Comparison of ENCODE assay signal across 8 cellular contexts in genomic region chr7:30471205-30471604, GRCh38. TPM values are rescaled to one million over a fixed set of nuclear protein-coding genes. Genes with fewer than 3 reads are reported as not detected.
DNase-seq lines count a peak whose midpoint lies in the region; ATAC-seq, FAIRE-seq and TF ChIP-seq lines count a peak whose summit lies in the region.

No MANE protein-coding gene starts in this region.

- FAIRE-seq in D721Med (lab: Jason Lieb, UNC): no peak

- H3K4me1 ChIP-seq in urinary bladder (ENCODE audit: insufficient read depth): no peaks in the 10 kb centered on the region

- peaks cover 1% of the 10 kb centered on the region for H3K36me3 ChIP-seq in urinary bladder (ENCODE audit: insufficient read depth)

- H3K36me3 Mint-ChIP-seq in activated naive CD4-positive, alpha-beta T cell treated with anti-CD3 and anti-CD28 coated beads, Interleukin-2, amount 50 U/mL, for 72 hours: peaks cover 4 to 33% of the 10 kb centered on the region in 2 donors
- peaks cover 3% of the 10 kb centered on the region for H3K36me3 Mint-ChIP-seq in activated naive CD4-positive, alpha-beta T cell treated with anti-CD3 and anti-CD28 coated beads for 36 hours (ENCODE audit: low read depth)
- peaks cover 6% of the 10 kb centered on the region for H3K36me3 Mint-ChIP-seq in effector memory CD8-positive, alpha-beta T cell (ENCODE audit: insufficient read depth)
- no peaks in the 10 kb centered on the region for H3K36me3 Mint-ChIP-seq in nephron (ENCODE audit: low read depth)
- peaks cover 49% of the 10 kb centered on the region for H3K36me3 Mint-ChIP-seq in activated CD8-positive, alpha-beta memory T cell treated with anti-CD3 and anti-CD28 coated beads, Interleukin-2, amount 10 ng/mL, durations not matched to agents 7 days and 5 days

- WGBS in urinary bladder: 28% methylated on average over 2 of the region's 2 CpGs

- CTCF ChIA-PET in activated naive CD4-positive, alpha-beta T cell treated with anti-CD3 and anti-CD28 coated beads for 36 hours (lab: Charles Lee): no interaction called here
- CTCF ChIA-PET in activated CD8-positive, alpha-beta memory T cell treated with anti-CD3 and anti-CD28 coated beads, Interleukin-2, amount 10 ng/mL, durations not matched to agents 7 days and 5 days (lab: Charles Lee): no interaction called here

- H3K27ac Mint-ChIP-seq in activated naive CD4-positive, alpha-beta T cell treated with anti-CD3 and anti-CD28 coated beads, Interleukin-2, amount 50 U/mL, for 72 hours: peak overlapping the region; percentile 65 to 90
- H3K27ac Mint-ChIP-seq in activated naive CD4-positive, alpha-beta T cell treated with anti-CD3 and anti-CD28 coated beads for 36 hours: no peak overlapping the region
- peak overlapping the region in 1 of 2 donors; percentile 56 for H3K27ac Mint-ChIP-seq in effector memory CD8-positive, alpha-beta T cell
- peak overlapping the region; percentile 46 to 91 (median 82) for H3K27ac Mint-ChIP-seq in nephron
- no peak overlapping the region for H3K27ac Mint-ChIP-seq in activated CD8-positive, alpha-beta memory T cell treated with anti-CD3 and anti-CD28 coated beads, Interleukin-2, amount 10 ng/mL, durations not matched to agents 7 days and 5 days

- peak overlapping the region; percentile 24 for H3K27ac ChIP-seq in urinary bladder (ENCODE audit: low read depth)

- intact Hi-C loops in activated naive CD4-positive, alpha-beta T cell treated with anti-CD3 and anti-CD28 coated beads for 36 hours (cut with micrococcal nuclease): loop anchor here (10.0 kb wide), 1 partner anchor 306 kb away; no protein-coding TSS in a partner anchor

- no peak for TF ChIP-seq CTCF in nephron (IDR thresholded peaks at IDR 0.05; ENCODE audit: unreplicated experiment in 3 of 3)
- TF ChIP-seq CTCF in D721Med (IDR thresholded peaks at IDR 0.05; ENCODE audit: insufficient read depth, missing control alignments): no peak

- H3K4me3 Mint-ChIP-seq in activated naive CD4-positive, alpha-beta T cell treated with anti-CD3 and anti-CD28 coated beads for 36 hours: no peak overlapping the region
- H3K4me3 Mint-ChIP-seq in effector memory CD8-positive, alpha-beta T cell: peak overlapping the region in 1 of 2 donors; percentile 67
- peak overlapping the region in 1 of 3 experiments; percentile 21 for H3K4me3 Mint-ChIP-seq in nephron
- H3K4me3 Mint-ChIP-seq in activated CD8-positive, alpha-beta memory T cell treated with anti-CD3 and anti-CD28 coated beads, Interleukin-2, amount 10 ng/mL, durations not matched to agents 7 days and 5 days: no peak overlapping the region

- no peak for DNase-seq in activated naive CD4-positive, alpha-beta T cell treated with anti-CD3 and anti-CD28 coated beads, Interleukin-2, amount 50 U/mL, for 72 hours (ENCODE audit: low spot score in 2 of 2)
- DNase-seq in activated naive CD4-positive, alpha-beta T cell treated with anti-CD3 and anti-CD28 coated beads for 36 hours: no peak
- DNase-seq in effector memory CD8-positive, alpha-beta T cell: peak in 1 of 3 experiments; percentile 8
- no peak for DNase-seq in D721Med (ENCODE audit: insufficient read length, low spot score)
- DNase-seq in HuH-7.5 (ENCODE audit: low spot score): no peak
- no peak for DNase-seq in activated CD8-positive, alpha-beta memory T cell treated with anti-CD3 and anti-CD28 coated beads, Interleukin-2, amount 10 ng/mL, durations not matched to agents 7 days and 5 days

- peaks cover 62% of the 10 kb centered on the region for H3K4me1 Mint-ChIP-seq in activated naive CD4-positive, alpha-beta T cell treated with anti-CD3 and anti-CD28 coated beads for 36 hours (ENCODE audit: low read depth)
- H3K4me1 Mint-ChIP-seq in effector memory CD8-positive, alpha-beta T cell (ENCODE audit: low read depth in 2 of 2): peaks cover 64 to 66% of the 10 kb centered on the region in 2 donors
- H3K4me1 Mint-ChIP-seq in nephron: peaks cover 88% of the 10 kb centered on the region
- peaks cover 71% of the 10 kb centered on the region for H3K4me1 Mint-ChIP-seq in activated CD8-positive, alpha-beta memory T cell treated with anti-CD3 and anti-CD28 coated beads, Interleukin-2, amount 10 ng/mL, durations not matched to agents 7 days and 5 days

- peaks cover 0 to 4% of the 10 kb centered on the region in 2 donors for H3K9me3 Mint-ChIP-seq in activated naive CD4-positive, alpha-beta T cell treated with anti-CD3 and anti-CD28 coated beads, Interleukin-2, amount 50 U/mL, for 72 hours
- no peaks in the 10 kb centered on the region for H3K9me3 Mint-ChIP-seq in activated naive CD4-positive, alpha-beta T cell treated with anti-CD3 and anti-CD28 coated beads for 36 hours
- H3K9me3 Mint-ChIP-seq in effector memory CD8-positive, alpha-beta T cell: no peaks in the 10 kb centered on the region
- no peaks in the 10 kb centered on the region for H3K9me3 Mint-ChIP-seq in nephron
- no peaks in the 10 kb centered on the region for H3K9me3 Mint-ChIP-seq in activated CD8-positive, alpha-beta memory T cell treated with anti-CD3 and anti-CD28 coated beads, Interleukin-2, amount 10 ng/mL, durations not matched to agents 7 days and 5 days (ENCODE audit: low read depth)

- ATAC-seq in activated naive CD4-positive, alpha-beta T cell treated with anti-CD3 and anti-CD28 coated beads, Interleukin-2, amount 50 U/mL, for 72 hours: no peak
- peak; percentile 87 for ATAC-seq in effector memory CD8-positive, alpha-beta T cell (replicated peaks)
- ATAC-seq in activated CD8-positive, alpha-beta memory T cell treated with anti-CD3 and anti-CD28 coated beads, Interleukin-2, amount 10 ng/mL, durations not matched to agents 7 days and 5 days: no peak

- no peaks in the 10 kb centered on the region for H3K27me3 Mint-ChIP-seq in activated naive CD4-positive, alpha-beta T cell treated with anti-CD3 and anti-CD28 coated beads for 36 hours (ENCODE audit: low read depth)
- no peaks in the 10 kb centered on the region for H3K27me3 Mint-ChIP-seq in effector memory CD8-positive, alpha-beta T cell
- H3K27me3 Mint-ChIP-seq in nephron (ENCODE audit: low read depth): no peaks in the 10 kb centered on the region
- H3K27me3 Mint-ChIP-seq in activated CD8-positive, alpha-beta memory T cell treated with anti-CD3 and anti-CD28 coated beads, Interleukin-2, amount 10 ng/mL, durations not matched to agents 7 days and 5 days: no peaks in the 10 kb centered on the region

- H3K4me3 ChIP-seq in urinary bladder (ENCODE audit: low read depth, low read length): no peak overlapping the region

RNA-seq across cellular contexts. Expression of gene NOD1, which starts 7.4 kb away (rescaled TPM):
- total RNA-seq in activated naive CD4-positive, alpha-beta T cell treated with anti-CD3 and anti-CD28 coated beads, Interleukin-2, amount 50 U/mL, for 72 hours: 10 to 100 TPM in 1 of 2 donors, 1 to 10 TPM in 1; 8.2 to 17.2 TPM
- total RNA-seq in activated naive CD4-positive, alpha-beta T cell treated with anti-CD3 and anti-CD28 coated beads for 36 hours: 1 to 10 TPM; 9.2 to 9.8 TPM
- 14.9 TPM for total RNA-seq in urinary bladder
- 9.8 TPM for polyA plus RNA-seq in urinary bladder
- total RNA-seq in activated CD8-positive, alpha-beta memory T cell treated with anti-CD3 and anti-CD28 coated beads, Interleukin-2, amount 10 ng/mL, durations not matched to agents 7 days and 5 days: 10 to 100 TPM; 20.8 to 36.9 TPM

RNA-seq across cellular contexts. Expression of gene GGCT, which starts 33.4 kb away (rescaled TPM):
- 10 to 100 TPM; 69.3 to 72.9 TPM for total RNA-seq in activated naive CD4-positive, alpha-beta T cell treated with anti-CD3 and anti-CD28 coated beads, Interleukin-2, amount 50 U/mL, for 72 hours
- total RNA-seq in activated naive CD4-positive, alpha-beta T cell treated with anti-CD3 and anti-CD28 coated beads for 36 hours: 10 to 100 TPM; 83.0 to 83.8 TPM
- 33.6 TPM for total RNA-seq in urinary bladder
- 36.1 TPM for polyA plus RNA-seq in urinary bladder
- total RNA-seq in activated CD8-positive, alpha-beta memory T cell treated with anti-CD3 and anti-CD28 coated beads, Interleukin-2, amount 10 ng/mL, durations not matched to agents 7 days and 5 days: 10 to 100 TPM; 46.1 to 58.8 TPM

Comparison
In these comparisons a context has a peak if more than half of its experiments do, and no peak if none do; other contexts are left out.
1. H3K27ac Mint-ChIP-seq: peak in activated naive CD4-positive, alpha-beta T cell treated with anti-CD3 and anti-CD28 coated beads, Interleukin-2, amount 50 U/mL, for 72 hours (2 of 2) and nephron (3 of 3); none in activated naive CD4-positive, alpha-beta T cell treated with anti-CD3 and anti-CD28 coated beads for 36 hours (single experiment) and activated CD8-positive, alpha-beta memory T cell treated with anti-CD3 and anti-CD28 coated beads, Interleukin-2, amount 10 ng/mL, durations not matched to agents 7 days and 5 days (single experiment).